In genomic region chr11:32427935-32428664, GRCh38 we compare ENCODE assay signal across 21 cellular contexts. TPM values are rescaled to one million over a fixed set of nuclear protein-coding genes. Genes with fewer than 3 reads are reported as not detected.
DNase-seq lines count a peak whose midpoint lies in the region; ATAC-seq and TF ChIP-seq lines count a peak whose summit lies in the region.
"Had no signal": no experiment of that assay in that cellular context is flagged by ENCODE, and none has a peak within 500 bp of the region (broad histone marks: within the 10 kb centered on the region; RNA-seq: fewer than 3 reads in every experiment).

No MANE protein-coding gene starts in this region.

- peak overlapping the region; percentile 14; the same call in 1 of the 2 replicates for H3K27ac ChIP-seq in DND-41 (ENCODE audit: low read length)
- H3K27ac ChIP-seq in H9 (ENCODE audit: insufficient read length, low read depth, low read length) = no peak overlapping the region
- H3K27ac ChIP-seq in trophoblast cell (ENCODE audit: low read depth, low read length) = no peak overlapping the region
- H3K27ac ChIP-seq: psoas muscle, thoracic aorta had no signal

- H3K4me3 ChIP-seq in DND-41 (ENCODE audit: low read depth in 1 of 2, low read length in 2 of 2) = no peak overlapping the region
- peak overlapping the region; percentile 53 for H3K4me3 ChIP-seq in iPS-15b (ENCODE audit: low read depth, low read length)
- peak overlapping the region; percentile 46 for H3K4me3 ChIP-seq in trophoblast cell (ENCODE audit: low read depth, low read length)
- H3K4me3 ChIP-seq: psoas muscle, thoracic aorta had no signal

- H4K91ac ChIP-seq in H9 (ENCODE audit: insufficient read length, low read depth, low read length) (no peak overlapping the region), trophoblast cell (ENCODE audit: low read depth, low read length) (no peak overlapping the region)

- no peaks in the 10 kb centered on the region for H3K36me3 ChIP-seq in DND-41 (ENCODE audit: insufficient read depth, low read length)
- no peaks in the 10 kb centered on the region for H3K36me3 ChIP-seq in iPS-15b (ENCODE audit: control insufficient read depth, insufficient read depth, low read length)
- H3K36me3 ChIP-seq in trophoblast cell (ENCODE audit: control insufficient read depth in 1 of 2, insufficient read depth in 2 of 2, low read length in 2 of 2) = no peaks in the 10 kb centered on the region
- H3K36me3 ChIP-seq: thoracic aorta had no signal

- H3K4ac ChIP-seq in H9 (ENCODE audit: low read depth, low read length) = no peak overlapping the region
- no peak overlapping the region for H3K4ac ChIP-seq in trophoblast cell (ENCODE audit: low read depth, low read length)

- H3K27me3 Mint-ChIP-seq in H9 (ENCODE audit: low read depth) = peaks cover 100% of the 10 kb centered on the region

- H2BK15ac ChIP-seq in H9 (ENCODE audit: low read depth, low read length) = no peak overlapping the region

- TF ChIP-seq CTCF in DND-41 (IDR thresholded peaks at IDR 0.05; ENCODE audit: borderline replicate concordance, extremely low read depth, low read length, poor library complexity, severe bottlenecking) (no peak), H9 (conservative IDR thresholded peaks at IDR 0.05) (no peak)

- ATAC-seq in DND-41 (ENCODE audit: insufficient read depth, low read depth) = no peak
- no peak for ATAC-seq in HG02798 (IDR thresholded peaks at IDR 0.05; ENCODE audit: poor library complexity, unreplicated experiment)
- ATAC-seq: effector memory CD8-positive, alpha-beta T cell; psoas muscle had no signal

- H3K4me2 ChIP-seq in DND-41 (ENCODE audit: insufficient read depth, low read length) = no peak overlapping the region
- H3K4me2 ChIP-seq in H9 (ENCODE audit: insufficient read depth, insufficient read length, low read length) = peak overlapping the region; percentile 57
- H3K4me2 ChIP-seq in trophoblast cell (ENCODE audit: low read length) = peak overlapping the region; percentile 17

- DNase-seq in DND-41 (no peak), H9 (peak; percentile 55), trophoblast cell (no peak), head of caudate nucleus (no peak)
- DNase-seq in stimulated activated CD4-positive, alpha-beta T cell treated with anti-CD3 and anti-CD28 coated beads, Interleukin-4, amount 100 ng/mL, for 24 hours = no peak
- DNase-seq: activated CD4-positive, alpha-beta memory T cell treated with anti-CD3 and anti-CD28 coated beads for 36 hours; activated T-cell treated with anti-CD3 and anti-CD28 coated beads, Interleukin-2, amount 50 U/mL, for 24 hours; AML-193; COR-L47; effector memory CD8-positive, alpha-beta T cell; heart right ventricle; naive thymus-derived CD4-positive, alpha-beta T cell; NCI-H1417 treated with DMSO at 0.1 percent for 48 hours; NCI-H526 treated with DMSO at 0.1 percent for 48 hours; psoas muscle; T-cell had no signal

- no CpG with 5 or more reads among the region's 41 CpGs for WGBS in H9 (ENCODE audit: extremely low coverage, insufficient read length, low lambda C conversion rate)
- WGBS in trophoblast cell (ENCODE audit: extremely low coverage, insufficient coverage, insufficient read length) = no CpG with 5 or more reads among the region's 41 CpGs

- H3K9me3 ChIP-seq in DND-41 (ENCODE audit: insufficient read depth, low read length, severe bottlenecking) (no peaks in the 10 kb centered on the region), H9 (ENCODE audit: control insufficient read depth, low read depth, low read length) (no peaks in the 10 kb centered on the region), iPS-15b (ENCODE audit: control insufficient read depth, insufficient read depth, low read length) (no peaks in the 10 kb centered on the region), trophoblast cell (ENCODE audit: insufficient read depth, low read depth, low read length) (peaks cover 3% of the 10 kb centered on the region)
- H3K9me3 ChIP-seq: heart right ventricle, psoas muscle, thoracic aorta had no signal

- peaks cover 2 to 6% of the 10 kb centered on the region in 2 experiments; a peak in 4 of 5 replicates for H3K9me3 Mint-ChIP-seq in H9
- H3K9me3 Mint-ChIP-seq: activated CD4-positive, alpha-beta memory T cell treated with anti-CD3 and anti-CD28 coated beads for 36 hours; activated naive CD4-positive, alpha-beta T cell treated with anti-CD3 and anti-CD28 coated beads, Interleukin-2, amount 50 U/mL, for 24 hours; activated T-cell treated with anti-CD3 and anti-CD28 coated beads, Interleukin-2, amount 50 U/mL, for 24 hours; effector memory CD8-positive, alpha-beta T cell; T-cell had no signal

- H2AK5ac ChIP-seq in H9 (ENCODE audit: insufficient read length, low read length) (no peak overlapping the region), trophoblast cell (ENCODE audit: low read length) (no peak overlapping the region)

- H3T11ph ChIP-seq in H9 (ENCODE audit: low read length) = no peak overlapping the region

- no peak overlapping the region for H3K18ac ChIP-seq in H9 (ENCODE audit: insufficient read length, low read depth, low read length)
- no peak overlapping the region for H3K18ac ChIP-seq in trophoblast cell (ENCODE audit: low read length)

- H2AFZ ChIP-seq in DND-41 (ENCODE audit: low read depth, low read length) (no peak overlapping the region), H9 (ENCODE audit: low read length) (no peak overlapping the region), trophoblast cell (ENCODE audit: insufficient read depth, low read length, poor library complexity) (no peak overlapping the region)

- H2BK12ac ChIP-seq in H9 (ENCODE audit: insufficient read length, low read depth, low read length) (no peak overlapping the region), trophoblast cell (ENCODE audit: low read length) (no peak overlapping the region)

- peaks cover 7% of the 10 kb centered on the region for H3K23me2 ChIP-seq in H9 (ENCODE audit: insufficient read length, low read depth, low read length, poor library complexity, severe bottlenecking)

- no peak overlapping the region for H3K27ac Mint-ChIP-seq in H9
- H3K27ac Mint-ChIP-seq: activated CD4-positive, alpha-beta memory T cell treated with anti-CD3 and anti-CD28 coated beads for 36 hours; activated naive CD4-positive, alpha-beta T cell treated with anti-CD3 and anti-CD28 coated beads, Interleukin-2, amount 50 U/mL, for 24 hours; activated T-cell treated with anti-CD3 and anti-CD28 coated beads, Interleukin-2, amount 50 U/mL, for 24 hours; effector memory CD8-positive, alpha-beta T cell; naive thymus-derived CD4-positive, alpha-beta T cell had no signal

- H3K4me3 Mint-ChIP-seq in H9 = peak overlapping the region; percentile 31 to 66; a peak in 4 of 5 replicates
- H3K4me3 Mint-ChIP-seq: activated CD4-positive, alpha-beta memory T cell treated with anti-CD3 and anti-CD28 coated beads for 36 hours; activated naive CD4-positive, alpha-beta T cell treated with anti-CD3 and anti-CD28 coated beads, Interleukin-2, amount 50 U/mL, for 24 hours; activated T-cell treated with anti-CD3 and anti-CD28 coated beads, Interleukin-2, amount 50 U/mL, for 24 hours had no signal

- no peaks in the 10 kb centered on the region; a peak in 1 of 7 replicates for H3K36me3 Mint-ChIP-seq in H9 (ENCODE audit: insufficient read depth in 1 of 3, low read depth in 3 of 3)
- H3K36me3 Mint-ChIP-seq: activated CD4-positive, alpha-beta memory T cell treated with anti-CD3 and anti-CD28 coated beads for 36 hours; activated naive CD4-positive, alpha-beta T cell treated with anti-CD3 and anti-CD28 coated beads, Interleukin-2, amount 50 U/mL, for 24 hours; T-cell had no signal

- H4K5ac ChIP-seq in H9 (ENCODE audit: insufficient read length, low read depth, low read length) = no peak overlapping the region

- H2BK120ac ChIP-seq in H9 (ENCODE audit: low read depth, low read length, poor library complexity, severe bottlenecking) (no peak overlapping the region), trophoblast cell (ENCODE audit: insufficient read depth, low read length, poor library complexity) (no peak overlapping the region)

- H3K23ac ChIP-seq in H9 (ENCODE audit: insufficient read length, low read depth, low read length) = no peak overlapping the region
- no peak overlapping the region for H3K23ac ChIP-seq in trophoblast cell (ENCODE audit: low read length)

- H3K79me1 ChIP-seq in H9 (ENCODE audit: insufficient read depth, low read depth, low read length, poor library complexity, severe bottlenecking) (no peaks in the 10 kb centered on the region), trophoblast cell (ENCODE audit: low read length) (no peaks in the 10 kb centered on the region)

- peaks cover 36 to 50% of the 10 kb centered on the region in 2 experiments for H3K4me1 Mint-ChIP-seq in H9

- intact Hi-C loops in head of caudate nucleus (cut with DNase I) = no loop called here

- no peak overlapping the region for H3K56ac ChIP-seq in H9 (ENCODE audit: insufficient read length, low read depth, low read length)

- peaks cover 31% of the 10 kb centered on the region for H3K4me1 ChIP-seq in DND-41 (ENCODE audit: insufficient read depth, low read length)
- peaks cover 5% of the 10 kb centered on the region; the same call in 1 of the 2 replicates for H3K4me1 ChIP-seq in H9 (ENCODE audit: insufficient read depth, low read length)
- H3K4me1 ChIP-seq in iPS-15b (ENCODE audit: control insufficient read depth, insufficient read depth, low read length) = peaks cover 2% of the 10 kb centered on the region
- H3K4me1 ChIP-seq in trophoblast cell (ENCODE audit: control insufficient read depth in 1 of 2, insufficient read depth in 2 of 2, low read length in 2 of 2) = peaks cover 19 to 20% of the 10 kb centered on the region in 2 experiments
- H3K4me1 ChIP-seq: psoas muscle had no signal

- no peaks in the 10 kb centered on the region for H3K79me2 ChIP-seq in DND-41 (ENCODE audit: insufficient read depth, low read length)
- H3K79me2 ChIP-seq in H9 (ENCODE audit: insufficient read depth, low read length) = no peaks in the 10 kb centered on the region
- H3K79me2 ChIP-seq in trophoblast cell (ENCODE audit: control insufficient read depth, insufficient read depth, low read length, poor library complexity) = peaks cover 2% of the 10 kb centered on the region

- H4K12ac ChIP-seq in trophoblast cell (ENCODE audit: low read depth, low read length) = no peak overlapping the region

- H2BK5ac ChIP-seq in H9 (ENCODE audit: insufficient read length, low read length) (no peak overlapping the region), trophoblast cell (ENCODE audit: low read depth, low read length, poor library complexity) (no peak overlapping the region)

- no peaks in the 10 kb centered on the region for H3K27me3 ChIP-seq in DND-41 (ENCODE audit: insufficient read depth, low read length, poor library complexity)
- peaks cover 79% of the 10 kb centered on the region for H3K27me3 ChIP-seq in H9 (ENCODE audit: insufficient read depth, low read length)
- peaks cover 99% of the 10 kb centered on the region for H3K27me3 ChIP-seq in iPS-15b (ENCODE audit: control insufficient read depth, insufficient read depth, low read length)
- H3K27me3 ChIP-seq in trophoblast cell (ENCODE audit: insufficient read depth, low read length) = peaks cover 57% of the 10 kb centered on the region

- H3K14ac ChIP-seq in H9 (ENCODE audit: insufficient read depth, low read length) = no peak overlapping the region; the same call in 1 of the 2 replicates
- no peak overlapping the region for H3K14ac ChIP-seq in trophoblast cell (ENCODE audit: low read length)

- no peak overlapping the region for H3K9ac ChIP-seq in DND-41 (ENCODE audit: low read depth, low read length)
- H3K9ac ChIP-seq in H9 (ENCODE audit: extremely low read depth, insufficient read length, low read length) = no peak overlapping the region
- H3K9ac ChIP-seq in iPS-15b (ENCODE audit: low read depth, low read length) = no peak overlapping the region
- H3K9ac ChIP-seq in trophoblast cell (ENCODE audit: low read length) = no peak overlapping the region

- no peaks in the 10 kb centered on the region for H4K20me1 ChIP-seq in DND-41 (ENCODE audit: insufficient read depth, low read length)
- no peaks in the 10 kb centered on the region for H4K20me1 ChIP-seq in H9 (ENCODE audit: control insufficient read depth, insufficient read depth, insufficient read length)

- H4K8ac ChIP-seq in H9 (replicated peaks; ENCODE audit: insufficient read length, low read depth, low read length) (no peak overlapping the region), trophoblast cell (ENCODE audit: low read depth, low read length) (no peak overlapping the region)

- no peak overlapping the region for H2BK20ac ChIP-seq in H9 (ENCODE audit: low read depth, low read length, poor library complexity, severe bottlenecking)

RNA-seq across cellular contexts. Expression of gene WT1, which starts 7.2 kb away (rescaled TPM):
- total RNA-seq in H9 (2021) = 0.15 and 0.20 TPM in 2 replicates
- 1.1 and 1.3 TPM in 2 replicates for polyA plus RNA-seq in trophoblast cell (2013)
- total RNA-seq: activated CD4-positive, alpha-beta memory T cell treated with anti-CD3 and anti-CD28 coated beads for 36 hours; naive thymus-derived CD4-positive, alpha-beta T cell; smooth muscle cell; T-cell had no signal
- polyA plus RNA-seq: naive thymus-derived CD4-positive, alpha-beta T cell; smooth muscle cell had no signal

Comparison
In these comparisons a context has a peak if more than half of its experiments do, and no peak if none do; other contexts are left out.
1. H3K4me3 ChIP-seq: peak in iPS-15b (single experiment) and trophoblast cell (single experiment); none in DND-41 (0 of 2).